In the genomic region with DNA sequence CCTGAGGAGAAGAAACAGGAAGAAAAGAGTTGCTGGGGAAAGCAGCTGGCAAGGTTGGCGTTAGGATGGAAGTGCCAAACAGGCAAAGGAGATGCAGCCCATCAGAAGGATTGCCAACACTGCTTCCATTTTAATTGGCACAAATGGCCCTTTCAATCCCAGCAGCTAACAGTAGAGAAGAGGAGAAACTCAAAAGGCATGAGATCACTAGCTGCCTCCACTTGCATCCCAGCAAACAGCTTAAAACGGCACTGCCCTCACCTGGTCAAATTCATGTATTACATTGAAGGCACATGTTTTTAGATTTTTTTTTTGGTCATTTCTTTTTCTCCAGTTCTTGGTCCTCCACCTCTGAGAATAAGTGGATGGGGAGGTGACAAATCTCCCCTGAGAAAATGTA, we compare ENCODE assay signal across 8 cellular contexts. TPM values are rescaled to one million over a fixed set of nuclear protein-coding genes. Genes with fewer than 3 reads are reported as not detected.
A peak's percentile ranks its signal among the peaks of the same experiment; 100 is the strongest.
DNase-seq lines count a peak whose midpoint lies in the region; ATAC-seq and TF ChIP-seq lines count a peak whose summit lies in the region.

No MANE protein-coding gene starts in this region.

- peaks cover 68% of the 10 kb centered on the region for H3K9me3 Mint-ChIP-seq in endodermal cell

- ATAC-seq in mucosa of descending colon (peak; percentile 80), GM21367 (IDR thresholded peaks at IDR 0.05; ENCODE audit: unreplicated experiment) (no peak)

- H3K4me1 ChIP-seq in endodermal cell (ENCODE audit: control insufficient read depth, insufficient read depth, low read length) (no peaks in the 10 kb centered on the region), mucosa of descending colon (ENCODE audit: low read depth) (no peaks in the 10 kb centered on the region), tibial nerve (no peaks in the 10 kb centered on the region)

- no peak overlapping the region for H3K9ac ChIP-seq in endodermal cell (ENCODE audit: extremely low read depth, low read length, poor library complexity, severe bottlenecking)

- no peaks in the 10 kb centered on the region for H3K27me3 Mint-ChIP-seq in endodermal cell (ENCODE audit: insufficient read depth)

- TF ChIP-seq EP300 in tibial nerve (IDR thresholded peaks at IDR 0.05), result no peak

- in situ Hi-C loops in ACHN (cut with HindIII; ENCODE audit: low pct_ligation_motif_present, low pct_unique_long_range_greater_than_20kb, low sequenced_read_pairs), result no loop called here

- TF ChIP-seq CTCF in GM12873 (IDR thresholded peaks at IDR 0.05; ENCODE audit: insufficient read depth, low read depth, low read length, missing control alignments) (peak; percentile 76), endodermal cell (conservative IDR thresholded peaks at IDR 0.05) (peak; percentile 76), mucosa of descending colon (IDR thresholded peaks at IDR 0.05) (peak; percentile 17), tibial nerve (IDR thresholded peaks at IDR 0.05) (peak; percentile 28 to 58 (median 46))

- TF ChIP-seq POLR2A in tibial nerve (IDR thresholded peaks at IDR 0.05), result no peak

- H3K36me3 ChIP-seq in endodermal cell (ENCODE audit: control insufficient read depth, insufficient read depth, low read length) (no peaks in the 10 kb centered on the region), mucosa of descending colon (ENCODE audit: low read depth) (no peaks in the 10 kb centered on the region), tibial nerve (no peaks in the 10 kb centered on the region)

- DNase-seq in ACHN, result peak; percentile 43
- DNase-seq in NCI-H2171 treated with DMSO at 0.1 percent for 48 hours (lab: John Stamatoyannopoulos, UW), result peak; percentile 24
- DNase-seq in activated CD4-positive, CD25-positive, alpha-beta regulatory T cell treated with anti-CD3 and anti-CD28 coated beads, Interleukin-2, amount 50 U/mL, for 16 hours (ENCODE audit: low read depth, low spot score), result peak; percentile 18
- peak; percentile 76 for DNase-seq in endodermal cell
- peak in 1 of 3 donors; percentile 70 for DNase-seq in mucosa of descending colon
- DNase-seq in tibial nerve (ENCODE audit: low spot score in 2 of 2), result peak in 1 of 2 donors; percentile 63

- H3K27me3 ChIP-seq in endodermal cell (ENCODE audit: control insufficient read depth, insufficient read depth, low read length, poor library complexity, severe bottlenecking) (no peaks in the 10 kb centered on the region), tibial nerve (no peaks in the 10 kb centered on the region)

- H3K27ac ChIP-seq in endodermal cell (ENCODE audit: low read depth, low read length) (no peak overlapping the region), tibial nerve (no peak overlapping the region)

- H3K4me3 Mint-ChIP-seq in endodermal cell, result no peak overlapping the region

- intact Hi-C loops in mucosa of descending colon (cut with DNase I, micrococcal nuclease), result no loop called here

- H3K4me1 Mint-ChIP-seq in endodermal cell, result no peaks in the 10 kb centered on the region

- no peak overlapping the region for H3K27ac Mint-ChIP-seq in endodermal cell

- H3K36me3 Mint-ChIP-seq in endodermal cell (ENCODE audit: low read depth), result no peaks in the 10 kb centered on the region

- H3K9me3 ChIP-seq in endodermal cell (ENCODE audit: control insufficient read depth, low read length) (no peaks in the 10 kb centered on the region), mucosa of descending colon (no peaks in the 10 kb centered on the region), tibial nerve (no peaks in the 10 kb centered on the region)

- 100% methylated on average over 1 of the region's 2 CpGs; no CpG with 5 or more reads in 1 of the 2 experiments for WGBS in endodermal cell (ENCODE audit: insufficient coverage in 1 of 2, insufficient read length in 1 of 2), 2 experiments
- WGBS in tibial nerve, 2 donors, result 25 to 31% methylated on average over 2 of the region's 2 CpGs

- H3K4me3 ChIP-seq in endodermal cell (ENCODE audit: low read length) (no peak overlapping the region), mucosa of descending colon (no peak overlapping the region), tibial nerve (no peak overlapping the region)

RNA-seq across cellular contexts. Expression of a gene that starts 34.1 kb away (rescaled TPM):
- total RNA-seq in endodermal cell (not detected), mucosa of descending colon (1 to 10 TPM; 1.9 to 6.1 (median 2.1) TPM), tibial nerve (not detected)
- not detected for polyA plus RNA-seq in endodermal cell (2013, experiment 1 of 2)
- not detected for polyA plus RNA-seq in endodermal cell (2013, experiment 2 of 2)

Comparison
In these comparisons a context has a peak if more than half of its experiments do, and no peak if none do; other contexts are left out.
1. CTCF ChIP-seq: peak in every context shown above with its lines; median percentile 76 in GM12873; 76 in endodermal cell; 46 in tibial nerve; 17 in mucosa of descending colon.